Comparison of ENCODE assay signal across 21 cellular contexts in genomic region chr2:10164611-10165010, GRCh38.
"Had no signal": no experiment of that assay in that cellular context is flagged by ENCODE, and none has a peak within 500 bp of the region (broad histone marks: within the 10 kb centered on the region; RNA-seq: fewer than 3 reads in every experiment).

No MANE protein-coding gene starts in this region.

- H3K27ac Mint-ChIP-seq: dendritic cell treated with granulocyte-macrophage colony-stimulating factor and Interleukin-4, amounts not matched to agents 40 ng/mL and 50 ng/mL, for 4 days; naive thymus-derived CD8-positive, alpha-beta T cell; progenitor cell of endocrine pancreas; stimulated activated naive CD8-positive, alpha-beta T cell treated with anti-CD3 and anti-CD28 coated beads, Interleukin-15, Interleukin-2, amounts not matched to agents 100 ng/mL and 50 ng/mL, for 24 hours had no signal

- H3K27me3 ChIP-seq: gastrocnemius medialis, heart right ventricle, neutrophil, pancreas, upper lobe of left lung, vagina had no signal

- H3K9me3 Mint-ChIP-seq: dendritic cell treated with granulocyte-macrophage colony-stimulating factor and Interleukin-4, amounts not matched to agents 40 ng/mL and 50 ng/mL, for 4 days; naive thymus-derived CD8-positive, alpha-beta T cell; stimulated activated memory B cell treated with anti-CD40 and anti-IgM and Interleukin-4, amounts not matched to agents 10 μg/mL and 1 μg/mL and 100 μg/mL, for 72 hours; stimulated activated naive CD8-positive, alpha-beta T cell treated with anti-CD3 and anti-CD28 coated beads, Interleukin-15, Interleukin-2, amounts not matched to agents 100 ng/mL and 50 ng/mL, for 24 hours had no signal

- H3K36me3 Mint-ChIP-seq: naive thymus-derived CD8-positive, alpha-beta T cell; stimulated activated memory B cell treated with anti-CD40 and anti-IgM and Interleukin-4, amounts not matched to agents 10 μg/mL and 1 μg/mL and 100 μg/mL, for 72 hours had no signal

- DNase-seq: gastrocnemius medialis; heart right ventricle; hypothalamus; mammary epithelial cell; mucosa of descending colon; pancreas; right cardiac atrium; small intestine; stimulated activated CD4-positive, alpha-beta T cell treated with anti-CD3 and anti-CD28 coated beads, Interleukin-4, amount 100 ng/mL, for 1 hour; stimulated activated CD8-positive, alpha-beta memory T cell treated with anti-CD3 and anti-CD28 coated beads, Interleukin-4, amount 100 ng/mL, for 48 hours; tibial artery; upper lobe of left lung had no signal

- H3K9me3 ChIP-seq: gastrocnemius medialis, heart right ventricle, mucosa of descending colon, neutrophil, pancreas, tibial artery, upper lobe of left lung, vagina had no signal

- H3K27ac ChIP-seq: gastrocnemius medialis, heart right ventricle, neutrophil, pancreas, tibial artery, upper lobe of left lung, vagina had no signal

- H3K4me3 ChIP-seq: gastrocnemius medialis, heart right ventricle, mucosa of descending colon, pancreas, tibial artery, upper lobe of left lung, vagina had no signal

- H3K4me3 Mint-ChIP-seq: dendritic cell treated with granulocyte-macrophage colony-stimulating factor and Interleukin-4, amounts not matched to agents 40 ng/mL and 50 ng/mL, for 4 days; naive thymus-derived CD8-positive, alpha-beta T cell; stimulated activated memory B cell treated with anti-CD40 and anti-IgM and Interleukin-4, amounts not matched to agents 10 μg/mL and 1 μg/mL and 100 μg/mL, for 72 hours; stimulated activated naive CD8-positive, alpha-beta T cell treated with anti-CD3 and anti-CD28 coated beads, Interleukin-15, Interleukin-2, amounts not matched to agents 100 ng/mL and 50 ng/mL, for 24 hours had no signal

- H3K27me3 Mint-ChIP-seq: dendritic cell treated with granulocyte-macrophage colony-stimulating factor and Interleukin-4, amounts not matched to agents 40 ng/mL and 50 ng/mL, for 4 days; naive thymus-derived CD8-positive, alpha-beta T cell; progenitor cell of endocrine pancreas; stimulated activated memory B cell treated with anti-CD40 and anti-IgM and Interleukin-4, amounts not matched to agents 10 μg/mL and 1 μg/mL and 100 μg/mL, for 72 hours; stimulated activated naive CD8-positive, alpha-beta T cell treated with anti-CD3 and anti-CD28 coated beads, Interleukin-15, Interleukin-2, amounts not matched to agents 100 ng/mL and 50 ng/mL, for 24 hours had no signal

- ATAC-seq: esophagus mucosa; gastrocnemius medialis; heart right ventricle; left lobe of liver; mucosa of descending colon; naive thymus-derived CD8-positive, alpha-beta T cell; pancreas; right cardiac atrium had no signal

- H3K4me1 ChIP-seq: gastrocnemius medialis, pancreas, upper lobe of left lung had no signal

- H3K36me3 ChIP-seq: gastrocnemius medialis, heart right ventricle, pancreas, tibial artery, upper lobe of left lung, vagina had no signal
